Comparison of ENCODE assay signal across 21 cellular contexts in genomic region chr21:21996891-21997290, GRCh38.
DNase-seq lines count a peak whose midpoint lies in the region; ATAC-seq, FAIRE-seq and TF ChIP-seq lines count a peak whose summit lies in the region.
"Had no signal": no experiment of that assay in that cellular context is flagged by ENCODE, and none has a peak within 500 bp of the region (broad histone marks: within the 10 kb centered on the region; RNA-seq: fewer than 3 reads in every experiment).

No MANE protein-coding gene starts in this region.

- POLR2A ChIA-PET in HepG2 (lab: Yijun Ruan, JAX) = no interaction called here

- H4K20me1 ChIP-seq in HepG2 (ENCODE audit: insufficient read depth, low read length) (no peaks in the 10 kb centered on the region), DND-41 (ENCODE audit: insufficient read depth, low read length) (no peaks in the 10 kb centered on the region), SU-DHL-6 (ENCODE audit: low read depth, low read length) (no peaks in the 10 kb centered on the region), hepatocyte (ENCODE audit: insufficient read depth, poor library complexity, severe bottlenecking) (no peaks in the 10 kb centered on the region)

- no peak for TF ChIP-seq POLR2A in HepG2 (IDR thresholded peaks at IDR 0.05; ENCODE audit: insufficient read depth in 1 of 2, low read depth in 2 of 2, low read length in 2 of 2)
- no peak for TF ChIP-seq POLR2A in right lobe of liver (IDR thresholded peaks at IDR 0.05)

- TF ChIP-seq RAD21 in HepG2 (CRISPR knock-in tag; IDR thresholded peaks at IDR 0.05) = no peak

- H3K27me3 ChIP-seq in HepG2 (ENCODE audit: control insufficient read depth in 1 of 2, insufficient read depth in 2 of 2, low read length in 2 of 2) (no peaks in the 10 kb centered on the region; a peak in 1 of 5 replicates), right lobe of liver (no peaks in the 10 kb centered on the region), DND-41 (ENCODE audit: insufficient read depth, low read length, poor library complexity) (no peaks in the 10 kb centered on the region), SU-DHL-6 (ENCODE audit: low read length) (no peaks in the 10 kb centered on the region), hepatocyte (no peaks in the 10 kb centered on the region)

- H3K4me2 ChIP-seq in HepG2 (ENCODE audit: low read depth, low read length) (no peak overlapping the region), DND-41 (ENCODE audit: insufficient read depth, low read length) (no peak overlapping the region), SU-DHL-6 (ENCODE audit: low read depth, low read length, poor library complexity, severe bottlenecking) (no peak overlapping the region), hepatocyte (no peak overlapping the region)
- H3K4me2 ChIP-seq: A549 had no signal

- DNase-seq in HepG2 (ENCODE audit: low spot score) = no peak
- no peak for DNase-seq in right lobe of liver
- DNase-seq in DND-41 = no peak
- DNase-seq in hepatocyte (ENCODE audit: low spot score) = no peak
- no peak for DNase-seq in mesenteric fat pad (ENCODE audit: low spot score)
- no peak for DNase-seq in amniotic stem cell (lab: John Stamatoyannopoulos, UW)
- DNase-seq: AML-193; CD4-positive, alpha-beta T cell; COR-L47; DMS 273 treated with DMSO at 0.1 percent for 48 hours; DMS153; DMS79; GF-D8 had no signal

- in situ Hi-C loops in HepG2 (cut with HindIII; ENCODE audit: extremely low pct_ligation_motif_present, low pct_unique_long_range_greater_than_20kb) = no loop called here

- TF ChIP-seq CTCF in HepG2 (CRISPR knock-in tag; IDR thresholded peaks at IDR 0.05) (no peak), right lobe of liver (IDR thresholded peaks at IDR 0.05) (no peak), DND-41 (IDR thresholded peaks at IDR 0.05; ENCODE audit: borderline replicate concordance, extremely low read depth, low read length, poor library complexity, severe bottlenecking) (no peak), SU-DHL-6 (IDR thresholded peaks at IDR 0.05; ENCODE audit: insufficient read depth, low read length, poor library complexity, severe bottlenecking) (no peak), hepatocyte (IDR thresholded peaks at IDR 0.05; ENCODE audit: poor library complexity) (no peak)

- H3K4me1 ChIP-seq in HepG2 (ENCODE audit: insufficient read depth, low read length) = no peaks in the 10 kb centered on the region
- no peaks in the 10 kb centered on the region for H3K4me1 ChIP-seq in right lobe of liver
- H3K4me1 ChIP-seq in DND-41 (ENCODE audit: insufficient read depth, low read length) = peaks cover 18% of the 10 kb centered on the region
- H3K4me1 ChIP-seq in hepatocyte (ENCODE audit: insufficient read depth) = no peaks in the 10 kb centered on the region
- H3K4me1 ChIP-seq: A549 had no signal

- no peak overlapping the region for H3K9ac ChIP-seq in HepG2 (ENCODE audit: insufficient read depth, low read depth, low read length)
- H3K9ac ChIP-seq in DND-41 (ENCODE audit: low read depth, low read length) = no peak overlapping the region
- no peak overlapping the region for H3K9ac ChIP-seq in SU-DHL-6 (ENCODE audit: low read length)

- H2AFZ ChIP-seq in HepG2 (ENCODE audit: low read length) = no peak overlapping the region
- peak overlapping the region; percentile 9; the same call in 1 of the 2 replicates for H2AFZ ChIP-seq in DND-41 (ENCODE audit: low read depth, low read length)
- H2AFZ ChIP-seq in SU-DHL-6 (ENCODE audit: low read depth, low read length, severe bottlenecking) = peak overlapping the region; percentile 25
- no peak overlapping the region for H2AFZ ChIP-seq in hepatocyte

- H3K9me2 ChIP-seq in SU-DHL-6 (replicated peaks; ENCODE audit: insufficient read depth, low read length) (no peaks in the 10 kb centered on the region), hepatocyte (replicated peaks; ENCODE audit: insufficient read depth) (no peaks in the 10 kb centered on the region)

- no peak for TF ChIP-seq EP300 in HepG2 (IDR thresholded peaks at IDR 0.05; ENCODE audit: low read depth in 2 of 2, low read length in 2 of 2)
- TF ChIP-seq EP300 in HepG2 (CRISPR knock-in tag; IDR thresholded peaks at IDR 0.05; ENCODE audit: borderline replicate concordance) = no peak

- H3K79me2 ChIP-seq in HepG2 (ENCODE audit: insufficient read depth, low read length) (no peaks in the 10 kb centered on the region), DND-41 (ENCODE audit: insufficient read depth, low read length) (no peaks in the 10 kb centered on the region), SU-DHL-6 (ENCODE audit: insufficient read depth, low read length) (no peaks in the 10 kb centered on the region), hepatocyte (no peaks in the 10 kb centered on the region)

- H3K36me3 ChIP-seq in HepG2 (replicated peaks in 1 of 2; ENCODE audit: control insufficient read depth in 1 of 2, insufficient read depth in 2 of 2, low read length in 2 of 2) = no peaks in the 10 kb centered on the region
- no peaks in the 10 kb centered on the region for H3K36me3 ChIP-seq in right lobe of liver
- H3K36me3 ChIP-seq in DND-41 (ENCODE audit: insufficient read depth, low read length) = no peaks in the 10 kb centered on the region
- no peaks in the 10 kb centered on the region for H3K36me3 ChIP-seq in SU-DHL-6 (ENCODE audit: low read length)
- no peaks in the 10 kb centered on the region for H3K36me3 ChIP-seq in hepatocyte (replicated peaks; ENCODE audit: insufficient read depth, low read depth)

- H3K27ac ChIP-seq in HepG2 (ENCODE audit: extremely low read length, insufficient read depth, low read length) (no peak overlapping the region), right lobe of liver (no peak overlapping the region), DND-41 (ENCODE audit: low read length) (peak overlapping the region; percentile 75), SU-DHL-6 (ENCODE audit: low read depth, low read length) (no peak overlapping the region), hepatocyte (peak overlapping the region; percentile 53)
- H3K27ac ChIP-seq: 22Rv1, A549, C4-2B had no signal

- ATAC-seq in HepG2 = no peak
- no peak for ATAC-seq in right lobe of liver
- ATAC-seq in DND-41 (ENCODE audit: insufficient read depth, low read depth) = no peak
- no peak for ATAC-seq in GM18502 (IDR thresholded peaks at IDR 0.05; ENCODE audit: poor library complexity, unreplicated experiment)
- ATAC-seq: A549 had no signal

- intact Hi-C loops in HepG2 (cut with micrococcal nuclease; ENCODE audit: unreplicated experiment) = no loop called here
- intact Hi-C loops in right lobe of liver (cut with DNase I) = no loop called here

- H3K9me3 ChIP-seq in HepG2 (ENCODE audit: low read length) = peaks cover 80% of the 10 kb centered on the region
- no peaks in the 10 kb centered on the region for H3K9me3 ChIP-seq in right lobe of liver
- H3K9me3 ChIP-seq in DND-41 (ENCODE audit: insufficient read depth, low read length, severe bottlenecking) = peaks cover 3% of the 10 kb centered on the region
- peaks cover 3% of the 10 kb centered on the region; the same call in 1 of the 2 replicates for H3K9me3 ChIP-seq in SU-DHL-6 (ENCODE audit: insufficient read depth, low read length)
- H3K9me3 ChIP-seq in hepatocyte (ENCODE audit: low read depth) = no peaks in the 10 kb centered on the region
- H3K9me3 ChIP-seq: A549 had no signal

- no peak for FAIRE-seq in HepG2 (lab: Jason Lieb, UNC)
- FAIRE-seq: A549, G401.6, GM12891, GM18507 had no signal

- CTCF ChIA-PET in HepG2 (lab: Yijun Ruan, JAX; ENCODE audit: low intra/inter-chr PET ratio, low total read pairs) = no interaction called here

- BruUV-seq in HepG2 (replicated peaks; lab: Mats Ljungman, UMichigan) = no TSS peak

- 3% methylated on average over 3 of the region's 3 CpGs for WGBS in HepG2 (ENCODE audit: low lambda C conversion rate)
- WGBS in right lobe of liver (ENCODE audit: insufficient coverage, low coverage, low lambda C conversion rate, missing lambda C conversion rate) = 68% methylated on average over 3 of the region's 3 CpGs
- 80% methylated on average over 3 of the region's 3 CpGs for WGBS in hepatocyte (ENCODE audit: low lambda C conversion rate, missing lambda C conversion rate)

- H3K4me3 ChIP-seq in HepG2 (replicated peaks in 1 of 3; ENCODE audit: insufficient read depth in 1 of 3, low read depth in 2 of 3, low read length in 3 of 3) (no peak overlapping the region), right lobe of liver (no peak overlapping the region), DND-41 (ENCODE audit: low read depth in 1 of 2, low read length in 2 of 2) (0 out of 4 replicates have a peak overlapping the region, but pooled peaks of 1 of the 2 experiments have one; percentile 8), SU-DHL-6 (ENCODE audit: insufficient read depth, low read length, poor library complexity, severe bottlenecking) (no peak overlapping the region), hepatocyte (no peak overlapping the region)
- H3K4me3 ChIP-seq: A549 had no signal

- no peaks in the 10 kb centered on the region for H3F3A ChIP-seq in SU-DHL-6 (ENCODE audit: insufficient read depth)

TF ChIP-seq in HepG2, 621 proteins besides CTCF, POLR2A, EP300 and RAD21:
- TF ChIP-seq HHEX (CRISPR knock-in tag; IDR thresholded peaks at IDR 0.05) (no peak), ATF7 (IDR thresholded peaks at IDR 0.05) (peak; percentile 98), ATF7 (CRISPR knock-in tag; IDR thresholded peaks at IDR 0.05) (no peak), CREB1 (IDR thresholded peaks at IDR 0.05) (peak; percentile 95), CREB1 (CRISPR knock-in tag; IDR thresholded peaks at IDR 0.05) (no peak)

Comparison
In these comparisons a context has a peak if more than half of its experiments do, and no peak if none do; other contexts are left out.
1. H2AFZ ChIP-seq: peak in DND-41 (single experiment) and SU-DHL-6 (single experiment); none in HepG2 (single experiment) and hepatocyte (single experiment).
2. H3K27ac ChIP-seq: peak in DND-41 (single experiment) and hepatocyte (single experiment); none in HepG2 (single experiment), right lobe of liver (0 of 3) and SU-DHL-6 (single experiment).